Comparison of ENCODE assay signal across 30 cellular contexts in genomic region chr15:54345301-54345700, GRCh38.
"Had no signal": no experiment of that assay in that cellular context is flagged by ENCODE, and none has a peak within 500 bp of the region (broad histone marks: within the 10 kb centered on the region; RNA-seq: fewer than 3 reads in every experiment).

No MANE protein-coding gene starts in this region.

- ATAC-seq: natural killer cell; psoas muscle; right cardiac atrium; right lobe of liver; stimulated activated memory B cell treated with anti-CD40 and anti-IgM and Interleukin-4, amounts not matched to agents 10 μg/mL and 1 μg/mL and 100 μg/mL, for 72 hours; stimulated activated naive CD8-positive, alpha-beta T cell treated with anti-CD3 and anti-CD28 coated beads, Interleukin-15, amount 100 ng/mL, for 72 hours; stimulated activated naive CD8-positive, alpha-beta T cell treated with anti-CD3 and anti-CD28 coated beads, Interleukin-15, Interleukin-2, amounts not matched to agents 100 U/mL and 50 U/mL, for 24 hours; upper lobe of right lung had no signal

- H3K36me3 Mint-ChIP-seq: natural killer cell; neural progenitor cell; stimulated activated memory B cell treated with anti-CD40 and anti-IgM and Interleukin-4, amounts not matched to agents 10 μg/mL and 1 μg/mL and 100 μg/mL, for 72 hours; type B pancreatic cell had no signal

- H3K4me3 ChIP-seq: neural progenitor cell, ovary, psoas muscle, right lobe of liver, skin epidermis, smooth muscle cell, spleen, suprapubic skin, testis, tibial artery, transverse colon, upper lobe of right lung, uterus had no signal

- DNase-seq: natural killer cell; occipital lobe; ovary; posterior cingulate gyrus; psoas muscle; right cardiac atrium; right lobe of liver; spleen; stimulated activated CD4-positive, alpha-beta T cell treated with anti-CD3 and anti-CD28 coated beads, Interleukin-12 subunit alpha, Interleukin-12 subunit beta, amount 100 ng/mL, for 4 hours; stimulated activated CD4-positive, alpha-beta T cell treated with anti-CD3 and anti-CD28 coated beads, Interleukin-1b, Interleukin-23, amount 100 ng/mL, for 48 hours; stimulated activated CD4-positive, alpha-beta T cell treated with anti-CD3 and anti-CD28 coated beads, Interleukin-4, amount 100 ng/mL, for 1 hour; stimulated activated CD4-positive, alpha-beta T cell treated with anti-CD3 and anti-CD28 coated beads, Interleukin-4, amount 100 ng/mL, for 4 hours; stimulated activated CD8-positive, alpha-beta memory T cell treated with anti-CD3 and anti-CD28 coated beads, Interleukin-4, amount 100 ng/mL, for 48 hours; stimulated activated naive CD4-positive, alpha-beta T cell; stimulated activated naive CD8-positive, alpha-beta T cell treated with anti-CD3 and anti-CD28 coated beads, Interleukin-15, amount 100 ng/mL, for 72 hours; stimulated activated naive CD8-positive, alpha-beta T cell treated with anti-CD3 and anti-CD28 coated beads, Interleukin-15, Interleukin-2, amounts not matched to agents 100 U/mL and 50 U/mL, for 24 hours; substantia nigra; testis; tibial artery; transverse colon; upper lobe of right lung; uterus had no signal

- H3K27ac Mint-ChIP-seq: natural killer cell; nephron; neural progenitor cell; progenitor cell of endocrine pancreas; stimulated activated memory B cell treated with anti-CD40 and anti-IgM and Interleukin-4, amounts not matched to agents 10 μg/mL and 1 μg/mL and 100 μg/mL, for 72 hours; stimulated activated naive CD8-positive, alpha-beta T cell treated with anti-CD3 and anti-CD28 coated beads, Interleukin-15, amount 100 ng/mL, for 72 hours; type B pancreatic cell had no signal

- H3K4me1 Mint-ChIP-seq: natural killer cell; nephron; neural progenitor cell; stimulated activated memory B cell treated with anti-CD40 and anti-IgM and Interleukin-4, amounts not matched to agents 10 μg/mL and 1 μg/mL and 100 μg/mL, for 72 hours; stimulated activated naive CD8-positive, alpha-beta T cell treated with anti-CD3 and anti-CD28 coated beads, Interleukin-15, amount 100 ng/mL, for 72 hours had no signal

- H3K9me3 Mint-ChIP-seq: nephron, neural progenitor cell had no signal

- H3K27me3 Mint-ChIP-seq: progenitor cell of endocrine pancreas; stimulated activated memory B cell treated with anti-CD40 and anti-IgM and Interleukin-4, amounts not matched to agents 10 μg/mL and 1 μg/mL and 100 μg/mL, for 72 hours; stimulated activated naive CD8-positive, alpha-beta T cell treated with anti-CD3 and anti-CD28 coated beads, Interleukin-15, amount 100 ng/mL, for 72 hours; type B pancreatic cell had no signal

- H3K4me3 Mint-ChIP-seq: natural killer cell; nephron; neural progenitor cell; stimulated activated memory B cell treated with anti-CD40 and anti-IgM and Interleukin-4, amounts not matched to agents 10 μg/mL and 1 μg/mL and 100 μg/mL, for 72 hours; stimulated activated naive CD8-positive, alpha-beta T cell treated with anti-CD3 and anti-CD28 coated beads, Interleukin-15, amount 100 ng/mL, for 72 hours; type B pancreatic cell had no signal
